Comparison of ENCODE assay signal across 12 cellular contexts in genomic region chr2:149885468-149885867, GRCh38.
DNase-seq lines count a peak whose midpoint lies in the region; ATAC-seq and TF ChIP-seq lines count a peak whose summit lies in the region.
"Had no signal": no experiment of that assay in that cellular context is flagged by ENCODE, and none has a peak within 500 bp of the region (broad histone marks: within the 10 kb centered on the region; RNA-seq: fewer than 3 reads in every experiment).

No MANE protein-coding gene starts in this region.

- no peaks in the 10 kb centered on the region for H3K4me1 ChIP-seq in effector memory CD4-positive, alpha-beta T cell (ENCODE audit: control insufficient read depth, insufficient read depth, low read length, poor library complexity, severe bottlenecking)
- no peaks in the 10 kb centered on the region for H3K4me1 ChIP-seq in esophagus muscularis mucosa

- intact Hi-C loops in esophagus muscularis mucosa (cut with DNase I): no loop called here

- no peak overlapping the region for H3K4me3 ChIP-seq in effector memory CD4-positive, alpha-beta T cell (ENCODE audit: insufficient read depth, low read depth, low read length, poor library complexity, severe bottlenecking)
- H3K4me3 ChIP-seq in esophagus muscularis mucosa: no peak overlapping the region

- H3K9me3 ChIP-seq in effector memory CD4-positive, alpha-beta T cell (ENCODE audit: control insufficient read depth, low read length): no peaks in the 10 kb centered on the region
- no peaks in the 10 kb centered on the region for H3K9me3 ChIP-seq in esophagus muscularis mucosa

- DNase-seq in COLO668 (lab: John Stamatoyannopoulos, UW; ENCODE audit: unreplicated experiment) (peak; percentile 83), NCI-H446 treated with DMSO at 0.1 percent for 48 hours (lab: John Stamatoyannopoulos, UW) (peak; percentile 33), fibroblast of gingiva (ENCODE audit: low read depth) (peak; percentile 25), esophagus muscularis mucosa (ENCODE audit: extremely low spot score) (no peak)
- no peak for DNase-seq in effector memory CD4-positive, alpha-beta T cell
- DNase-seq: GF-D8; HFFc6; stimulated activated naive B cell treated with anti-CD40 and anti-IgM and Interleukin-4, amounts not matched to agents 10 μg/mL and 1 μg/mL and 100 μg/mL, for 72 hours; T-cell had no signal

- 0 out of 2 replicates have a peak, but pooled peaks have one; percentile 6 for TF ChIP-seq RAD21 in Ishikawa (IDR thresholded peaks at IDR 0.05; ENCODE audit: low read depth)

- no peaks in the 10 kb centered on the region for H3K36me3 ChIP-seq in effector memory CD4-positive, alpha-beta T cell (ENCODE audit: control insufficient read depth, insufficient read depth, low read length)
- no peaks in the 10 kb centered on the region for H3K36me3 ChIP-seq in esophagus muscularis mucosa

- TF ChIP-seq CTCF in esophagus muscularis mucosa (IDR thresholded peaks at IDR 0.05): no peak

- no peak overlapping the region for H3K27ac ChIP-seq in effector memory CD4-positive, alpha-beta T cell (ENCODE audit: insufficient read depth, low read length, poor library complexity, severe bottlenecking)
- no peak overlapping the region for H3K27ac ChIP-seq in esophagus muscularis mucosa (replicated peaks in 1 of 4)

- 89% methylated on average over 2 of the region's 2 CpGs for WGBS in esophagus muscularis mucosa

- H3K27me3 ChIP-seq in effector memory CD4-positive, alpha-beta T cell (replicated peaks; ENCODE audit: control insufficient read depth, insufficient read depth, low read length, poor library complexity, severe bottlenecking): no peaks in the 10 kb centered on the region
- no peaks in the 10 kb centered on the region for H3K27me3 ChIP-seq in esophagus muscularis mucosa

- no peak for TF ChIP-seq POLR2A in esophagus muscularis mucosa (IDR thresholded peaks at IDR 0.05; ENCODE audit: low read depth)

- ATAC-seq in HG03159 (IDR thresholded peaks at IDR 0.05; ENCODE audit: unreplicated experiment) (no peak), HG02970 (IDR thresholded peaks at IDR 0.05; ENCODE audit: low FRiP score, unreplicated experiment) (no peak)
- ATAC-seq: stimulated activated naive B cell treated with anti-CD40 and anti-IgM and Interleukin-4, amounts not matched to agents 10 μg/mL and 1 μg/mL and 100 μg/mL, for 72 hours; T-cell had no signal

- TF ChIP-seq EP300 in Ishikawa (IDR thresholded peaks at IDR 0.05; ENCODE audit: borderline replicate concordance) (peak; percentile 76), esophagus muscularis mucosa (IDR thresholded peaks at IDR 0.05) (no peak)

TF ChIP-seq in Ishikawa, 13 proteins besides CTCF, POLR2A, EP300 and RAD21:
- TF ChIP-seq TCF12 (IDR thresholded peaks at IDR 0.05; ENCODE audit: low read depth) (peak; percentile 80), CEBPB (IDR thresholded peaks at IDR 0.05) (peak; percentile 69; the same call in 1 of the 2 replicates), REST (IDR thresholded peaks at IDR 0.05; ENCODE audit: low read depth) (no peak), NFIC (IDR thresholded peaks at IDR 0.05) (peak; percentile 67), YY1 (IDR thresholded peaks at IDR 0.05; ENCODE audit: low read depth) (no peak), ZBTB7A (IDR thresholded peaks at IDR 0.05; ENCODE audit: low read depth) (no peak), TEAD4 (IDR thresholded peaks at IDR 0.05) (peak; percentile 71), CREB1 (IDR thresholded peaks at IDR 0.05; ENCODE audit: low read depth) (no peak)
- TF ChIP-seq, protein P1, sequence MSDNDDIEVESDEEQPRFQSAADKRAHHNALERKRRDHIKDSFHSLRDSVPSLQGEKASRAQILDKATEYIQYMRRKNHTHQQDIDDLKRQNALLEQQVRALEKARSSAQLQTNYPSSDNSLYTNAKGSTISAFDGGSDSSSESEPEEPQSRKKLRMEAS (IDR thresholded peaks at IDR 0.05): peak; percentile 78
- TF ChIP-seq, protein P2, sequence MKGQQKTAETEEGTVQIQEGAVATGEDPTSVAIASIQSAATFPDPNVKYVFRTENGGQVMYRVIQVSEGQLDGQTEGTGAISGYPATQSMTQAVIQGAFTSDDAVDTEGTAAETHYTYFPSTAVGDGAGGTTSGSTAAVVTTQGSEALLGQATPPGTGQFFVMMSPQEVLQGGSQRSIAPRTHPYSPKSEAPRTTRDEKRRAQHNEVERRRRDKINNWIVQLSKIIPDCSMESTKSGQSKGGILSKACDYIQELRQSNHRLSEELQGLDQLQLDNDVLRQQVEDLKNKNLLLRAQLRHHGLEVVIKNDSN (IDR thresholded peaks at IDR 0.05): no peak; the same call in 1 of the 2 replicates

Comparison
In these comparisons a context has a peak if more than half of its experiments do, and no peak if none do; other contexts are left out.
1. DNase-seq: peak in COLO668 (single experiment), NCI-H446 treated with DMSO at 0.1 percent for 48 hours (single experiment) and fibroblast of gingiva (single experiment); none in effector memory CD4-positive, alpha-beta T cell (0 of 3) and esophagus muscularis mucosa (single experiment).